In genomic region chr1:32769524-32770220, GRCh38 we compare ENCODE assay signal across 11 cellular contexts. TPM values are rescaled to one million over a fixed set of nuclear protein-coding genes. Genes with fewer than 3 reads are reported as not detected.
DNase-seq lines count a peak whose midpoint lies in the region; ATAC-seq, FAIRE-seq and TF ChIP-seq lines count a peak whose summit lies in the region.
"Had no signal": no experiment of that assay in that cellular context is flagged by ENCODE, and none has a peak within 500 bp of the region (broad histone marks: within the 10 kb centered on the region; RNA-seq: fewer than 3 reads in every experiment).

No MANE protein-coding gene starts in this region.

- H3K9me3 ChIP-seq in SJSA1 (replicated peaks): no peaks in the 10 kb centered on the region

- peak; percentile 24 for DNase-seq in left ventricle myocardium superior
- no peak for DNase-seq in Right ventricle myocardium inferior (ENCODE audit: missing footprints)
- DNase-seq in SJSA1 (ENCODE audit: low read depth in 1 of 2, low spot score in 2 of 2): peak; percentile 54 to 75
- peak in 1 of 2 donors; percentile 57 for DNase-seq in foreskin keratinocyte
- peak; percentile 57 for DNase-seq in urothelium cell line (ENCODE audit: low spot score)
- no peak for DNase-seq in amygdala (lab: John Stamatoyannopoulos, UW)
- DNase-seq in activated effector memory CD4-positive, alpha-beta T cell treated with anti-CD3 and anti-CD28 coated beads, Interleukin-2, amount 50 U/mL, for 16 hours: no peak
- no peak for DNase-seq in activated gamma-delta T cell (lab: John Stamatoyannopoulos, UW)
- DNase-seq: activated B cell treated with CpG ODN at 0.5 μM for 24 hours, NCI-H524, Right ventricle myocardium superior had no signal

- ATAC-seq in left ventricle myocardium superior (no peak), Right ventricle myocardium inferior (no peak), foreskin keratinocyte (peak; percentile 41)

- FAIRE-seq in urothelium cell line (lab: Jason Lieb, UNC): no peak

- intact Hi-C loops in left ventricle myocardium superior (cut with micrococcal nuclease) (loop anchor here (5.0 to 10.0 kb wide), 2 partner anchors 57 to 245 kb away; no protein-coding TSS in a partner anchor), Right ventricle myocardium inferior (cut with DNase I) (no loop called here)

- no peak overlapping the region for H3K27ac ChIP-seq in SJSA1
- no peak overlapping the region for H3K27ac ChIP-seq in foreskin keratinocyte

- H3K4me1 ChIP-seq in SJSA1 (replicated peaks) (peaks cover 53% of the 10 kb centered on the region), foreskin keratinocyte (peaks cover 17% of the 10 kb centered on the region)

- H3K4me3 ChIP-seq in SJSA1: no peak overlapping the region

- no peaks in the 10 kb centered on the region for H3K27me3 ChIP-seq in SJSA1 (replicated peaks)
- no peaks in the 10 kb centered on the region for H3K27me3 ChIP-seq in foreskin keratinocyte

- peaks cover 75% of the 10 kb centered on the region for H3K36me3 ChIP-seq in SJSA1

- TF ChIP-seq CTCF in foreskin keratinocyte (conservative IDR thresholded peaks at IDR 0.05): peak; percentile 9

RNA-seq across cellular contexts. Expression of gene YARS1, which starts 47.5 kb away (rescaled TPM):
- 32.3 TPM for total RNA-seq in left ventricle myocardium superior
- 29.8 TPM for total RNA-seq in Right ventricle myocardium inferior
- total RNA-seq in SJSA1 (2014; rRNA removed; shearing (Covaris generic)): 94.4 and 117 TPM in 2 replicates
- total RNA-seq in foreskin keratinocyte: 119 and 130 TPM in 2 replicates
- polyA plus RNA-seq in foreskin keratinocyte: 95.9 and 107 TPM in 2 replicates

RNA-seq across cellular contexts. Expression of gene S100PBP, which starts 47.8 kb away (rescaled TPM):
- 15.7 TPM for total RNA-seq in left ventricle myocardium superior
- 11.7 TPM for total RNA-seq in Right ventricle myocardium inferior
- total RNA-seq in SJSA1 (2014; rRNA removed; shearing (Covaris generic)): 27.5 and 67.8 TPM in 2 replicates
- 27.6 and 28.6 TPM in 2 replicates for total RNA-seq in foreskin keratinocyte
- 8.1 and 12.4 TPM in 2 replicates for polyA plus RNA-seq in foreskin keratinocyte

Comparison
In these comparisons a context has a peak if more than half of its experiments do, and no peak if none do; other contexts are left out.
1. DNase-seq: peak in left ventricle myocardium superior (single experiment), SJSA1 (2 of 2) and urothelium cell line (single experiment); none in Right ventricle myocardium inferior (single experiment), amygdala (0 of 56), activated effector memory CD4-positive, alpha-beta T cell treated with anti-CD3 and anti-CD28 coated beads, Interleukin-2, amount 50 U/mL, for 16 hours (single experiment) and activated gamma-delta T cell (single experiment).